Comparison of ENCODE assay signal across 19 cellular contexts in genomic region chr5:116563909-116564308, GRCh38. TPM values are rescaled to one million over a fixed set of nuclear protein-coding genes. Genes with fewer than 3 reads are reported as not detected.
"Had no signal": no experiment of that assay in that cellular context is flagged by ENCODE, and none has a peak within 500 bp of the region (broad histone marks: within the 10 kb centered on the region; RNA-seq: fewer than 3 reads in every experiment).

No MANE protein-coding gene starts in this region.

- H3K4me3 ChIP-seq: cardiac muscle cell, pancreas, tibial nerve, vagina had no signal

- H3K27me3 ChIP-seq: cardiac muscle cell, pancreas, tibial nerve, vagina had no signal

- H3K27ac ChIP-seq: cardiac muscle cell, epithelial cell of prostate, pancreas, vagina had no signal

- DNase-seq: activated CD4-positive, alpha-beta memory T cell treated with anti-CD3 and anti-CD28 coated beads, Interleukin-2, amount 10 ng/mL, durations not matched to agents 7 days and 5 days; activated CD4-positive, alpha-beta T cell treated with anti-CD3 and anti-CD28 coated beads for 48 hours; activated CD4-positive, CD25-positive, alpha-beta regulatory T cell; activated CD8-positive, alpha-beta memory T cell treated with anti-CD3 and anti-CD28 coated beads, Interleukin-2, amount 10 ng/mL, durations not matched to agents 7 days and 5 days; amniotic stem cell; effector memory CD8-positive, alpha-beta T cell; foreskin melanocyte; hypothalamus; naive thymus-derived CD4-positive, alpha-beta T cell; pancreas; stimulated activated CD4-positive, alpha-beta T cell treated with anti-CD3 and anti-CD28 coated beads, Interleukin-12 subunit alpha, Interleukin-12 subunit beta, amount 100 ng/mL, for 4 hours; stimulated activated CD4-positive, alpha-beta T cell treated with anti-CD3 and anti-CD28 coated beads, Interleukin-1b, Interleukin-23, amount 100 ng/mL, for 48 hours; stimulated activated naive CD4-positive, alpha-beta T cell treated with Interleukin-2 at 50 U/mL for 16 hours; T-cell; T-helper 9 cell had no signal

- ATAC-seq: activated CD8-positive, alpha-beta memory T cell treated with anti-CD3 and anti-CD28 coated beads, Interleukin-2, amount 10 ng/mL, durations not matched to agents 7 days and 5 days; effector memory CD8-positive, alpha-beta T cell; naive thymus-derived CD4-positive, alpha-beta T cell; T-cell had no signal

- H3K36me3 ChIP-seq: cardiac muscle cell, pancreas, tibial nerve, vagina had no signal

- H3K9me3 ChIP-seq: pancreas, tibial nerve, vagina had no signal

RNA-seq across cellular contexts. Expression of gene SEMA6A, which starts 10.7 kb away (rescaled TPM):
- total RNA-seq: naive thymus-derived CD4-positive, alpha-beta T cell had no signal
